ENCODE assay signal across 29 cellular contexts in genomic region chr5:164346785-164347630, GRCh38.
DNase-seq lines count a peak whose midpoint lies in the region; ATAC-seq, FAIRE-seq and TF ChIP-seq lines count a peak whose summit lies in the region.
"Had no signal": no experiment of that assay in that cellular context is flagged by ENCODE, and none has a peak within 500 bp of the region (broad histone marks: within the 10 kb centered on the region; RNA-seq: fewer than 3 reads in every experiment).

No MANE protein-coding gene starts in this region.

- H3K4me1 Mint-ChIP-seq in astrocyte (ENCODE audit: low read depth, unreplicated experiment): peaks cover 6% of the 10 kb centered on the region
- H3K4me1 Mint-ChIP-seq: activated naive CD8-positive, alpha-beta T cell treated with anti-CD3 and anti-CD28 coated beads, Interleukin-2, amount 10 ng/mL, durations not matched to agents 7 days and 5 days; CD14-positive monocyte had no signal

- no peak overlapping the region for H3K4me2 ChIP-seq in astrocyte (ENCODE audit: low read length)
- H3K4me2 ChIP-seq in osteoblast (ENCODE audit: insufficient read depth, low read length): no peak overlapping the region
- H3K4me2 ChIP-seq: GM23338 had no signal

- no peak for FAIRE-seq in astrocyte (lab: Jason Lieb, UNC)
- FAIRE-seq: D721Med had no signal

- peaks cover 3% of the 10 kb centered on the region for H3K9me3 Mint-ChIP-seq in astrocyte (ENCODE audit: unreplicated experiment)
- H3K9me3 Mint-ChIP-seq: GM23338 had no signal

- H3K27me3 Mint-ChIP-seq in astrocyte (ENCODE audit: low read depth, unreplicated experiment): no peaks in the 10 kb centered on the region
- H3K27me3 Mint-ChIP-seq: activated naive CD8-positive, alpha-beta T cell treated with anti-CD3 and anti-CD28 coated beads, Interleukin-2, amount 10 ng/mL, durations not matched to agents 7 days and 5 days had no signal

- ATAC-seq in GM18511 (IDR thresholded peaks at IDR 0.05; ENCODE audit: unreplicated experiment): peak; percentile 43
- ATAC-seq in GM21619 (IDR thresholded peaks at IDR 0.05; ENCODE audit: unreplicated experiment): no peak
- ATAC-seq: activated CD8-positive, alpha-beta T cell treated with anti-CD3 and anti-CD28 coated beads, Interleukin-2, amount 10 ng/mL, durations not matched to agents 7 days and 5 days; body of pancreas; GM23338; PC-3 had no signal

- H3K27ac ChIP-seq in astrocyte (ENCODE audit: low read depth, low read length): no peak overlapping the region
- no peak overlapping the region for H3K27ac ChIP-seq in osteoblast (ENCODE audit: low read depth, low read length)
- H3K27ac ChIP-seq: body of pancreas, epithelial cell of prostate, suprapubic skin, uterus had no signal

- TF ChIP-seq CTCF in NB4 (IDR thresholded peaks at IDR 0.05; ENCODE audit: low read depth, low read length) (no peak), astrocyte (IDR thresholded peaks at IDR 0.05; ENCODE audit: insufficient read depth, low read depth, low read length) (no peak), osteoblast (IDR thresholded peaks at IDR 0.05; ENCODE audit: extremely low read depth, low read depth, low read length) (no peak)

- H4K20me1 ChIP-seq in astrocyte (ENCODE audit: insufficient read depth, low read length): no peaks in the 10 kb centered on the region
- no peaks in the 10 kb centered on the region for H4K20me1 ChIP-seq in osteoblast (ENCODE audit: insufficient read depth, low read length)

- H3K79me2 ChIP-seq in astrocyte (ENCODE audit: insufficient read depth, low read length) (no peaks in the 10 kb centered on the region), osteoblast (ENCODE audit: insufficient read depth, low read length) (no peaks in the 10 kb centered on the region)

- H3K9me3 ChIP-seq in astrocyte (ENCODE audit: insufficient read depth, low read depth, low read length) (no peaks in the 10 kb centered on the region), osteoblast (ENCODE audit: low read depth, low read length) (no peaks in the 10 kb centered on the region)
- H3K9me3 ChIP-seq: body of pancreas, suprapubic skin, uterus had no signal

- no peaks in the 10 kb centered on the region for H3K36me3 Mint-ChIP-seq in astrocyte (ENCODE audit: low read depth, unreplicated experiment)
- H3K36me3 Mint-ChIP-seq: activated naive CD8-positive, alpha-beta T cell treated with anti-CD3 and anti-CD28 coated beads, Interleukin-2, amount 10 ng/mL, durations not matched to agents 7 days and 5 days; CD14-positive monocyte had no signal

- H3K4me1 ChIP-seq in astrocyte (ENCODE audit: insufficient read depth, low read length) (peaks cover 3% of the 10 kb centered on the region), osteoblast (ENCODE audit: insufficient read depth, low read length) (peaks cover 30% of the 10 kb centered on the region)
- H3K4me1 ChIP-seq: body of pancreas, suprapubic skin, uterus had no signal

- H3K4me3 ChIP-seq in NB4 (ENCODE audit: low read depth, low read length) (no peak overlapping the region), astrocyte (ENCODE audit: insufficient read depth, low read depth, low read length) (no peak overlapping the region), osteoblast (ENCODE audit: insufficient read depth, low read length) (no peak overlapping the region)
- H3K4me3 ChIP-seq: body of pancreas, GM23338, lung, suprapubic skin, uterus had no signal

- no peak overlapping the region for H3K9ac ChIP-seq in astrocyte (ENCODE audit: low read length)

- TF ChIP-seq POLR2A in NB4 (IDR thresholded peaks at IDR 0.05; ENCODE audit: extremely low read depth, insufficient read length): no peak

- H2AFZ ChIP-seq in astrocyte (ENCODE audit: low read depth, low read length) (no peak overlapping the region), osteoblast (ENCODE audit: low read length) (peak overlapping the region; percentile 57)
- H2AFZ ChIP-seq: GM23338 had no signal

- no peak overlapping the region for H3K4me3 Mint-ChIP-seq in astrocyte (ENCODE audit: unreplicated experiment)
- H3K4me3 Mint-ChIP-seq: activated CD8-positive, alpha-beta T cell treated with anti-CD3 and anti-CD28 coated beads, Interleukin-2, amount 10 ng/mL, durations not matched to agents 7 days and 5 days; activated naive CD8-positive, alpha-beta T cell treated with anti-CD3 and anti-CD28 coated beads, Interleukin-2, amount 10 ng/mL, durations not matched to agents 7 days and 5 days; CD14-positive monocyte; GM23338 had no signal

- H3K27ac Mint-ChIP-seq in astrocyte (ENCODE audit: unreplicated experiment): peak overlapping the region; percentile 1
- H3K27ac Mint-ChIP-seq: activated CD8-positive, alpha-beta T cell treated with anti-CD3 and anti-CD28 coated beads, Interleukin-2, amount 10 ng/mL, durations not matched to agents 7 days and 5 days; activated naive CD8-positive, alpha-beta T cell treated with anti-CD3 and anti-CD28 coated beads, Interleukin-2, amount 10 ng/mL, durations not matched to agents 7 days and 5 days; CD14-positive monocyte; GM23338 had no signal

- DNase-seq in NB4 (ENCODE audit: low read depth) (peak; percentile 6), astrocyte (ENCODE audit: low read depth) (no peak), osteoblast (ENCODE audit: insufficient read length, low spot score, missing footprints) (no peak), NCI-H510A treated with DMSO at 0.1 percent for 48 hours (lab: John Stamatoyannopoulos, UW) (no peak), NCI-H345 (lab: John Stamatoyannopoulos, UW) (no peak), RPMI8226 (no peak)
- DNase-seq: activated CD4-positive, alpha-beta T cell treated with anti-CD3 and anti-CD28 coated beads for 1 hour; activated CD8-positive, alpha-beta T cell treated with anti-CD3 and anti-CD28 coated beads, Interleukin-2, amount 10 ng/mL, durations not matched to agents 7 days and 5 days; activated effector memory CD4-positive, alpha-beta T cell treated with Interleukin-2 at 50 U/mL for 16 hours; activated naive CD8-positive, alpha-beta T cell treated with anti-CD3 and anti-CD28 coated beads, Interleukin-2, amount 10 ng/mL, durations not matched to agents 7 days and 5 days; activated T-cell treated with anti-CD3 and anti-CD28 coated beads for 4 hours; body of pancreas; EL; NCI-H1105 treated with DMSO at 0.1 percent for 48 hours; NCI-H2029; NCI-H226; NCI-H82; PC-3; Right ventricle myocardium superior; T-helper 9 cell; uterus had no signal

- H3K27me3 ChIP-seq in astrocyte (ENCODE audit: insufficient read depth, low read length) (no peaks in the 10 kb centered on the region), osteoblast (ENCODE audit: insufficient read depth, low read length) (no peaks in the 10 kb centered on the region)
- H3K27me3 ChIP-seq: body of pancreas, suprapubic skin, uterus had no signal

- H3K36me3 ChIP-seq in astrocyte (ENCODE audit: insufficient read depth, low read length): no peaks in the 10 kb centered on the region
- H3K36me3 ChIP-seq in osteoblast (ENCODE audit: insufficient read depth, low read length): no peaks in the 10 kb centered on the region
- H3K36me3 ChIP-seq: suprapubic skin, uterus had no signal
